11 cellular contexts compared by ENCODE assay signal in the genomic region with DNA sequence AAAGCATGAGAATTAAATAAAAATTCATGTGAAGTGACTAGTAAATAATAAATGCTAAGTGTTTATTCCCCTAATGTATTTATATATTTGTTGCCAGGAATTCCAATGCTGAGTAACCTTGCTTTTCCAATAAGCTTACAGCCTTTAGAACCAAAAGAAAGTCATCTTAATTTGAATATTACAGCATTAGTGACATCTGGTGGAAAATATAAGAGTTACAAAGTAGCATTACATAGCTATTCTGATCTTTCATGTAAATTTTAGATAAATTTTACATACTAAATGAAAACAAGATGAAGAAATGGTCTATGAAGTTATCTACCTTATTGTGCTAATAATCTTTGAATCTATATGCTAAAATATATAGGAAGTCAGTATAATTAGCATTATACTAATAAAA. TPM values are rescaled to one million over a fixed set of nuclear protein-coding genes. Genes with fewer than 3 reads are reported as not detected.
A peak's percentile ranks its signal among the peaks of the same experiment; 100 is the strongest.
DNase-seq lines count a peak whose midpoint lies in the region; ATAC-seq, FAIRE-seq and TF ChIP-seq lines count a peak whose summit lies in the region.
"Had no signal": no experiment of that assay in that cellular context is flagged by ENCODE, and none has a peak within 500 bp of the region (broad histone marks: within the 10 kb centered on the region; RNA-seq: fewer than 3 reads in every experiment).

No MANE protein-coding gene starts in this region.

- intact Hi-C loops in activated T-helper 1 cell treated with anti-CD3 and anti-CD28 coated beads, Interleukin-12 subunit alpha, Interleukin-12 subunit beta, Interleukin-2, Interleukin-4 antibody, amounts not matched to agents 30 ng/mL and 10 ng/mL and 1 ng/mL, durations not matched to agents 14 hours and 24 hours and 36 hours (cut with micrococcal nuclease) = no loop called here

- H3K36me3 ChIP-seq in bronchial epithelial cell (ENCODE audit: control insufficient read depth, insufficient read depth, low read length) = no peaks in the 10 kb centered on the region

- peaks cover 4% of the 10 kb centered on the region for H3K36me3 Mint-ChIP-seq in neural crest cell (ENCODE audit: low read depth)
- H3K36me3 Mint-ChIP-seq in activated T-helper 1 cell treated with anti-CD3 and anti-CD28 coated beads, Interleukin-12 subunit alpha, Interleukin-12 subunit beta, Interleukin-2, Interleukin-4 antibody, amounts not matched to agents 30 ng/mL and 10 ng/mL and 1 ng/mL, durations not matched to agents 14 hours and 24 hours and 36 hours (ENCODE audit: low read depth) = peaks cover 16% of the 10 kb centered on the region

- H3K4me3 Mint-ChIP-seq in neural crest cell = no peak overlapping the region
- no peak overlapping the region for H3K4me3 Mint-ChIP-seq in activated T-helper 1 cell treated with anti-CD3 and anti-CD28 coated beads, Interleukin-12 subunit alpha, Interleukin-12 subunit beta, Interleukin-2, Interleukin-4 antibody, amounts not matched to agents 30 ng/mL and 10 ng/mL and 1 ng/mL, durations not matched to agents 14 hours and 24 hours and 36 hours
- H3K4me3 Mint-ChIP-seq: activated T-cell treated with anti-CD3 and anti-CD28 coated beads, Interleukin-2, amount 50 U/mL, for 72 hours; stimulated activated effector memory CD8-positive, alpha-beta T cell treated with anti-CD3 and anti-CD28 coated beads, Interleukin-12 subunit alpha, Interleukin-12 subunit beta, amount 100 ng/mL, for 72 hours had no signal

- no peaks in the 10 kb centered on the region for H3K27me3 Mint-ChIP-seq in neural crest cell (ENCODE audit: low read depth)
- no peaks in the 10 kb centered on the region for H3K27me3 Mint-ChIP-seq in activated T-helper 1 cell treated with anti-CD3 and anti-CD28 coated beads, Interleukin-12 subunit alpha, Interleukin-12 subunit beta, Interleukin-2, Interleukin-4 antibody, amounts not matched to agents 30 ng/mL and 10 ng/mL and 1 ng/mL, durations not matched to agents 14 hours and 24 hours and 36 hours (ENCODE audit: insufficient read depth)

- H3K9me3 Mint-ChIP-seq in neural crest cell = no peaks in the 10 kb centered on the region
- H3K9me3 Mint-ChIP-seq in activated T-helper 1 cell treated with anti-CD3 and anti-CD28 coated beads, Interleukin-12 subunit alpha, Interleukin-12 subunit beta, Interleukin-2, Interleukin-4 antibody, amounts not matched to agents 30 ng/mL and 10 ng/mL and 1 ng/mL, durations not matched to agents 14 hours and 24 hours and 36 hours = no peaks in the 10 kb centered on the region
- H3K9me3 Mint-ChIP-seq: activated T-cell treated with anti-CD3 and anti-CD28 coated beads, Interleukin-2, amount 50 U/mL, for 72 hours; stimulated activated effector memory CD8-positive, alpha-beta T cell treated with anti-CD3 and anti-CD28 coated beads, Interleukin-12 subunit alpha, Interleukin-12 subunit beta, amount 100 ng/mL, for 72 hours had no signal

- TF ChIP-seq CTCF in LNCaP clone FGC (IDR thresholded peaks at IDR 0.05; ENCODE audit: control insufficient read depth, extremely low read depth, insufficient read depth) (peak; percentile 27; the same call in 1 of the 2 replicates), bronchial epithelial cell (IDR thresholded peaks at IDR 0.05; ENCODE audit: insufficient read depth, low read length, severe bottlenecking) (no peak), neural crest cell (conservative IDR thresholded peaks at IDR 0.05) (peak; percentile 58)

- no peaks in the 10 kb centered on the region for H3K27me3 ChIP-seq in bronchial epithelial cell (ENCODE audit: control insufficient read depth, insufficient read depth, low read length)

- ATAC-seq in GM18498 (IDR thresholded peaks at IDR 0.05; ENCODE audit: unreplicated experiment) (peak; percentile 38), GM21381 (IDR thresholded peaks at IDR 0.05; ENCODE audit: unreplicated experiment) (no peak)
- ATAC-seq: activated T-cell treated with anti-CD3 and anti-CD28 coated beads, Interleukin-2, amount 50 U/mL, for 72 hours; stimulated activated effector memory CD8-positive, alpha-beta T cell treated with anti-CD3 and anti-CD28 coated beads, Interleukin-12 subunit alpha, Interleukin-12 subunit beta, amount 100 ng/mL, for 72 hours had no signal

- no peak for DNase-seq in LNCaP clone FGC (ENCODE audit: low read depth)
- peak; percentile 35 for DNase-seq in bronchial epithelial cell (ENCODE audit: low read depth)
- no peak for DNase-seq in neural crest cell (ENCODE audit: low read depth, low spot score)
- DNase-seq in activated CD4-positive, CD25-positive, alpha-beta regulatory T cell (lab: John Stamatoyannopoulos, UW) = no peak
- DNase-seq in activated T-helper 1 cell treated with anti-CD3 and anti-CD28 coated beads, Interleukin-12 subunit alpha, Interleukin-12 subunit beta, Interleukin-2, Interleukin-4 antibody, amounts not matched to agents 30 ng/mL and 10 ng/mL and 1 ng/mL, durations not matched to agents 14 hours and 24 hours and 36 hours (ENCODE audit: low spot score) = no peak
- DNase-seq: activated T-cell treated with anti-CD3 and anti-CD28 coated beads, Interleukin-2, amount 50 U/mL, for 72 hours; posterior cingulate gyrus; RPMI8226 had no signal

- H3K4me1 Mint-ChIP-seq in neural crest cell = no peaks in the 10 kb centered on the region
- H3K4me1 Mint-ChIP-seq in activated T-helper 1 cell treated with anti-CD3 and anti-CD28 coated beads, Interleukin-12 subunit alpha, Interleukin-12 subunit beta, Interleukin-2, Interleukin-4 antibody, amounts not matched to agents 30 ng/mL and 10 ng/mL and 1 ng/mL, durations not matched to agents 14 hours and 24 hours and 36 hours (ENCODE audit: low read depth) = peaks cover 19% of the 10 kb centered on the region
- H3K4me1 Mint-ChIP-seq: stimulated activated effector memory CD8-positive, alpha-beta T cell treated with anti-CD3 and anti-CD28 coated beads, Interleukin-12 subunit alpha, Interleukin-12 subunit beta, amount 100 ng/mL, for 72 hours had no signal

- FAIRE-seq in bronchial epithelial cell (lab: Jason Lieb, UNC) = no peak

- no peak overlapping the region for H3K27ac Mint-ChIP-seq in neural crest cell (ENCODE audit: unreplicated experiment)
- H3K27ac Mint-ChIP-seq in activated T-helper 1 cell treated with anti-CD3 and anti-CD28 coated beads, Interleukin-12 subunit alpha, Interleukin-12 subunit beta, Interleukin-2, Interleukin-4 antibody, amounts not matched to agents 30 ng/mL and 10 ng/mL and 1 ng/mL, durations not matched to agents 14 hours and 24 hours and 36 hours = no peak overlapping the region
- H3K27ac Mint-ChIP-seq: activated T-cell treated with anti-CD3 and anti-CD28 coated beads, Interleukin-2, amount 50 U/mL, for 72 hours; stimulated activated effector memory CD8-positive, alpha-beta T cell treated with anti-CD3 and anti-CD28 coated beads, Interleukin-12 subunit alpha, Interleukin-12 subunit beta, amount 100 ng/mL, for 72 hours had no signal

- H3K4me3 ChIP-seq in LNCaP clone FGC (ENCODE audit: low read depth, low read length) = peak overlapping the region; percentile 1; the same call in 1 of the 2 replicates
- no peak overlapping the region for H3K4me3 ChIP-seq in bronchial epithelial cell (ENCODE audit: low read depth, low read length)

RNA-seq across cellular contexts. Expression of gene MAD2L1, which starts 10.4 kb away (rescaled TPM):
- 1.3 and 2.2 TPM in 2 replicates for total RNA-seq in bronchial epithelial cell
- total RNA-seq in neural crest cell = 90.2 and 94.5 TPM in 2 replicates
- 63.3 and 69.0 TPM in 2 replicates for total RNA-seq in activated T-helper 1 cell treated with anti-CD3 and anti-CD28 coated beads, Interleukin-12 subunit alpha, Interleukin-12 subunit beta, Interleukin-2, Interleukin-4 antibody, amounts not matched to agents 30 ng/mL and 10 ng/mL and 1 ng/mL, durations not matched to agents 14 hours and 24 hours and 36 hours

Comparison
In these comparisons a context has a peak if more than half of its experiments do, and no peak if none do; other contexts are left out.
1. RNA of gene MAD2L1, which starts 10.4 kb away (total RNA-seq): 90.2 to 94.5 TPM in neural crest cell and 63.3 to 69.0 TPM in activated T-helper 1 cell treated with anti-CD3 and anti-CD28 coated beads, Interleukin-12 subunit alpha, Interleukin-12 subunit beta, Interleukin-2, Interleukin-4 antibody, amounts not matched to agents 30 ng/mL and 10 ng/mL and 1 ng/mL, durations not matched to agents 14 hours and 24 hours and 36 hours; 1.3 to 2.2 TPM in bronchial epithelial cell; every median in the first group is over 10 times any median in the second.